10 cellular contexts compared by ENCODE assay signal in genomic region chr5:117455236-117456233, GRCh38.
A peak's percentile ranks its signal among the peaks of the same experiment; 100 is the strongest.
DNase-seq lines count a peak whose midpoint lies in the region; ATAC-seq and TF ChIP-seq lines count a peak whose summit lies in the region.
"Had no signal": no experiment of that assay in that cellular context is flagged by ENCODE, and none has a peak within 500 bp of the region (broad histone marks: within the 10 kb centered on the region; RNA-seq: fewer than 3 reads in every experiment).

No MANE protein-coding gene starts in this region.

- no peaks in the 10 kb centered on the region for H3K27me3 ChIP-seq in A673 (replicated peaks; ENCODE audit: insufficient read depth, low read depth, low read length, poor library complexity)
- no peaks in the 10 kb centered on the region for H3K27me3 ChIP-seq in gastroesophageal sphincter
- H3K27me3 ChIP-seq in subcutaneous abdominal adipose tissue (ENCODE audit: control insufficient read depth in 5 of 5, insufficient read depth in 4 of 5, low read length in 5 of 5): no peaks in the 10 kb centered on the region
- no peaks in the 10 kb centered on the region for H3K27me3 ChIP-seq in tibial nerve

- TF ChIP-seq EP300 in gastroesophageal sphincter (IDR thresholded peaks at IDR 0.05) (no peak), tibial nerve (IDR thresholded peaks at IDR 0.05) (no peak)

- CTCF ChIA-PET in A673 (lab: Charles Lee): interaction anchor here (0.7 to 0.9 kb wide), 2 partner anchors 13 to 1501 kb away, joined by 3 read pairs; no protein-coding TSS in a partner anchor

- H3K4me3 ChIP-seq in A673 (ENCODE audit: low read depth, low read length, poor library complexity, severe bottlenecking) (no peak overlapping the region), gastroesophageal sphincter (no peak overlapping the region), subcutaneous abdominal adipose tissue (ENCODE audit: low read depth in 1 of 5, low read length in 5 of 5) (peak overlapping the region in 4 of 5 donors; percentile 27 to 57 (median 40)), tibial nerve (peak overlapping the region in 1 of 4 donors; percentile 23)
- H3K4me3 ChIP-seq: HAP-1 had no signal

- intact Hi-C loops in A673 (cut with micrococcal nuclease; ENCODE audit: unreplicated experiment): loop anchor here (10.0 kb wide), 2 partner anchors 1149 to 1499 kb away; no protein-coding TSS in a partner anchor

- H3K9me3 ChIP-seq in A673 (ENCODE audit: low read depth, low read length, poor library complexity, severe bottlenecking) (no peaks in the 10 kb centered on the region), gastroesophageal sphincter (no peaks in the 10 kb centered on the region), subcutaneous abdominal adipose tissue (ENCODE audit: control insufficient read depth in 5 of 5, low read length in 5 of 5) (no peaks in the 10 kb centered on the region), tibial nerve (no peaks in the 10 kb centered on the region)
- H3K9me3 ChIP-seq: HAP-1 had no signal

- H3K9ac ChIP-seq in subcutaneous abdominal adipose tissue (ENCODE audit: low read length in 5 of 5): peak overlapping the region in 1 of 5 donors; percentile 40

- ATAC-seq in GM18511 (IDR thresholded peaks at IDR 0.05; ENCODE audit: unreplicated experiment): peak; percentile 43
- ATAC-seq in HG02973 (IDR thresholded peaks at IDR 0.05; ENCODE audit: unreplicated experiment): peak; percentile 42
- peak; percentile 16 for ATAC-seq in gastroesophageal sphincter

- TF ChIP-seq POLR2A in gastroesophageal sphincter (IDR thresholded peaks at IDR 0.05): no peak
- no peak for TF ChIP-seq POLR2A in tibial nerve (IDR thresholded peaks at IDR 0.05)

- DNase-seq in A673 (ENCODE audit: low spot score) (peak; percentile 29), RPMI8226 (peak; percentile 63), tibial nerve (ENCODE audit: low spot score in 2 of 2) (no peak), putamen (ENCODE audit: low spot score) (no peak)

- BruUV-seq in A673 (replicated peaks; lab: Mats Ljungman, UMichigan): no TSS peak

- TF ChIP-seq CTCF in A673 (conservative IDR thresholded peaks at IDR 0.05; ENCODE audit: low read depth, low read length): peak; percentile 44
- TF ChIP-seq CTCF in gastroesophageal sphincter (IDR thresholded peaks at IDR 0.05): no peak
- TF ChIP-seq CTCF in tibial nerve (IDR thresholded peaks at IDR 0.05): no peak

- no peak overlapping the region for H3K27ac ChIP-seq in A673 (ENCODE audit: low read depth, low read length, poor library complexity, severe bottlenecking)
- H3K27ac ChIP-seq in gastroesophageal sphincter: no peak overlapping the region
- no peak overlapping the region for H3K27ac ChIP-seq in subcutaneous abdominal adipose tissue (ENCODE audit: low read depth, low read length)
- no peak overlapping the region for H3K27ac ChIP-seq in tibial nerve
- H3K27ac ChIP-seq: epithelial cell of prostate had no signal

- H3K4me1 ChIP-seq in A673 (ENCODE audit: insufficient read depth, low read length, poor library complexity, severe bottlenecking): no peaks in the 10 kb centered on the region
- no peaks in the 10 kb centered on the region for H3K4me1 ChIP-seq in gastroesophageal sphincter
- peaks cover 0 to 9% (median 7%) of the 10 kb centered on the region in 5 donors for H3K4me1 ChIP-seq in subcutaneous abdominal adipose tissue (ENCODE audit: control insufficient read depth in 5 of 5, insufficient read depth in 5 of 5, low read length in 5 of 5)
- H3K4me1 ChIP-seq in tibial nerve: no peaks in the 10 kb centered on the region
- H3K4me1 ChIP-seq: HAP-1 had no signal

- POLR2A ChIA-PET in A673 (lab: Charles Lee; ENCODE audit: low non-redundant PET): interaction anchor here (0.5 kb wide), 1 partner anchor 47 kb away, joined by 4 read pairs; no protein-coding TSS in a partner anchor

- WGBS in gastroesophageal sphincter (ENCODE audit: low coverage in 1 of 2), 2 donors: 64 to 73% methylated on average over 5 to 6 of the region's 21 CpGs
- WGBS in tibial nerve, 2 donors: 61 to 83% methylated on average over 16 to 21 of the region's 21 CpGs

- H3K36me3 ChIP-seq in A673 (ENCODE audit: insufficient read depth, low read length, poor library complexity, severe bottlenecking): no peaks in the 10 kb centered on the region
- no peaks in the 10 kb centered on the region for H3K36me3 ChIP-seq in gastroesophageal sphincter
- H3K36me3 ChIP-seq in subcutaneous abdominal adipose tissue (ENCODE audit: control insufficient read depth in 5 of 5, insufficient read depth in 5 of 5, low read length in 5 of 5): no peaks in the 10 kb centered on the region
- H3K36me3 ChIP-seq in tibial nerve: no peaks in the 10 kb centered on the region
- H3K36me3 ChIP-seq: HAP-1 had no signal

Comparison
In these comparisons a context has a peak if more than half of its experiments do, and no peak if none do; other contexts are left out.
1. DNase-seq: peak in A673 (single experiment) and RPMI8226 (single experiment); none in tibial nerve (0 of 2) and putamen (single experiment).
2. H3K4me3 ChIP-seq: peak in subcutaneous abdominal adipose tissue (4 of 5); none in A673 (single experiment) and gastroesophageal sphincter (0 of 2).
3. Peak in every context shown above with its lines, with median percentiles within 50 percentile points of each other: ATAC-seq.